ENCODE assay signal across 8 cellular contexts in genomic region chr2:48600204-48600813, GRCh38. TPM values are rescaled to one million over a fixed set of nuclear protein-coding genes. Genes with fewer than 3 reads are reported as not detected.
DNase-seq lines count a peak whose midpoint lies in the region; ATAC-seq, FAIRE-seq and TF ChIP-seq lines count a peak whose summit lies in the region.

No MANE protein-coding gene starts in this region.

- 35 to 37% methylated on average over 4 of the region's 4 CpGs for WGBS in upper lobe of left lung, 2 donors

- H3K36me3 ChIP-seq in upper lobe of left lung: peaks cover 0 to 17% (median 2%) of the 10 kb centered on the region in 4 donors

- ATAC-seq in activated CD8-positive, alpha-beta T cell treated with anti-CD3 and anti-CD28 coated beads, Interleukin-2, amount 10 ng/mL, durations not matched to agents 7 days and 5 days: no peak
- ATAC-seq in upper lobe of left lung (ENCODE audit: low FRiP score in 2 of 2) (peak in 1 of 2 donors; percentile 70), GM21526 (IDR thresholded peaks at IDR 0.05; ENCODE audit: low FRiP score, unreplicated experiment) (no peak)

- TF ChIP-seq POLR2A in upper lobe of left lung (IDR thresholded peaks at IDR 0.05): no peak

- POLR2A ChIA-PET in activated CD8-positive, alpha-beta T cell treated with anti-CD3 and anti-CD28 coated beads, Interleukin-2, amount 10 ng/mL, durations not matched to agents 7 days and 5 days (lab: Charles Lee): no interaction called here

- no peak overlapping the region for H3K4me3 ChIP-seq in upper lobe of left lung

- no peak overlapping the region for H3K4me3 Mint-ChIP-seq in activated CD8-positive, alpha-beta T cell treated with anti-CD3 and anti-CD28 coated beads, Interleukin-2, amount 10 ng/mL, durations not matched to agents 7 days and 5 days

- no peak overlapping the region for H3K27ac Mint-ChIP-seq in activated CD8-positive, alpha-beta T cell treated with anti-CD3 and anti-CD28 coated beads, Interleukin-2, amount 10 ng/mL, durations not matched to agents 7 days and 5 days

- DNase-seq in AG20443 (ENCODE audit: low spot score) (peak; percentile 46), GM18507 (ENCODE audit: extremely low spot score, insufficient read length, low read depth) (no peak), NCI-H187 treated with DMSO at 0.1 percent for 48 hours (lab: John Stamatoyannopoulos, UW) (peak; percentile 25), iPS-NIHi7 (ENCODE audit: extremely low spot score) (peak; percentile 41), upper lobe of left lung (no peak), NK-92 (lab: John Stamatoyannopoulos, UW; ENCODE audit: unreplicated experiment) (no peak)
- peak; percentile 27 for DNase-seq in activated CD8-positive, alpha-beta T cell treated with anti-CD3 and anti-CD28 coated beads, Interleukin-2, amount 10 ng/mL, durations not matched to agents 7 days and 5 days

- TF ChIP-seq CTCF in upper lobe of left lung (IDR thresholded peaks at IDR 0.05): peak; percentile 39 to 60 (median 54)

- H3K4me1 Mint-ChIP-seq in activated CD8-positive, alpha-beta T cell treated with anti-CD3 and anti-CD28 coated beads, Interleukin-2, amount 10 ng/mL, durations not matched to agents 7 days and 5 days (ENCODE audit: low read depth): no peaks in the 10 kb centered on the region

- no peaks in the 10 kb centered on the region for H3K36me3 Mint-ChIP-seq in activated CD8-positive, alpha-beta T cell treated with anti-CD3 and anti-CD28 coated beads, Interleukin-2, amount 10 ng/mL, durations not matched to agents 7 days and 5 days (ENCODE audit: low read depth)

- TF ChIP-seq EP300 in upper lobe of left lung (IDR thresholded peaks at IDR 0.05): no peak

- CTCF ChIA-PET in activated CD8-positive, alpha-beta T cell treated with anti-CD3 and anti-CD28 coated beads, Interleukin-2, amount 10 ng/mL, durations not matched to agents 7 days and 5 days (lab: Charles Lee): interaction anchor here (1.0 to 1.1 kb wide), 3 partner anchors 9 to 178 kb away, joined by 3 to 6 read pairs (median 3); no protein-coding TSS in a partner anchor

- no peak overlapping the region for H3K27ac ChIP-seq in upper lobe of left lung

- no peaks in the 10 kb centered on the region for H3K4me1 ChIP-seq in upper lobe of left lung

- no peaks in the 10 kb centered on the region for H3K9me3 ChIP-seq in upper lobe of left lung

- FAIRE-seq in GM18507 (lab: Jason Lieb, UNC): peak; percentile 81

- H3K27me3 Mint-ChIP-seq in activated CD8-positive, alpha-beta T cell treated with anti-CD3 and anti-CD28 coated beads, Interleukin-2, amount 10 ng/mL, durations not matched to agents 7 days and 5 days (ENCODE audit: low read depth): peaks cover 2% of the 10 kb centered on the region

- no peaks in the 10 kb centered on the region for H3K27me3 ChIP-seq in upper lobe of left lung

- no peaks in the 10 kb centered on the region for H3K9me3 Mint-ChIP-seq in activated CD8-positive, alpha-beta T cell treated with anti-CD3 and anti-CD28 coated beads, Interleukin-2, amount 10 ng/mL, durations not matched to agents 7 days and 5 days (ENCODE audit: insufficient read depth)

RNA-seq across cellular contexts. Expression of gene GTF2A1L, which starts 17.3 kb away (rescaled TPM):
- not detected for total RNA-seq in activated CD8-positive, alpha-beta T cell treated with anti-CD3 and anti-CD28 coated beads, Interleukin-2, amount 10 ng/mL, durations not matched to agents 7 days and 5 days
- 1 to 10 TPM in 1 of 6 donors, under 1 TPM in 2, not detected in 3; 0.61 to 1.1 (median 0.89) TPM for total RNA-seq in upper lobe of left lung

Comparison
In these comparisons a context has a peak if more than half of its experiments do, and no peak if none do; other contexts are left out.
1. DNase-seq: peak in AG20443 (single experiment), NCI-H187 treated with DMSO at 0.1 percent for 48 hours (single experiment), activated CD8-positive, alpha-beta T cell treated with anti-CD3 and anti-CD28 coated beads, Interleukin-2, amount 10 ng/mL, durations not matched to agents 7 days and 5 days (single experiment) and iPS-NIHi7 (single experiment); none in GM18507 (single experiment), upper lobe of left lung (0 of 2) and NK-92 (single experiment).